ENCODE assay signal across 16 cellular contexts in the genomic region with DNA sequence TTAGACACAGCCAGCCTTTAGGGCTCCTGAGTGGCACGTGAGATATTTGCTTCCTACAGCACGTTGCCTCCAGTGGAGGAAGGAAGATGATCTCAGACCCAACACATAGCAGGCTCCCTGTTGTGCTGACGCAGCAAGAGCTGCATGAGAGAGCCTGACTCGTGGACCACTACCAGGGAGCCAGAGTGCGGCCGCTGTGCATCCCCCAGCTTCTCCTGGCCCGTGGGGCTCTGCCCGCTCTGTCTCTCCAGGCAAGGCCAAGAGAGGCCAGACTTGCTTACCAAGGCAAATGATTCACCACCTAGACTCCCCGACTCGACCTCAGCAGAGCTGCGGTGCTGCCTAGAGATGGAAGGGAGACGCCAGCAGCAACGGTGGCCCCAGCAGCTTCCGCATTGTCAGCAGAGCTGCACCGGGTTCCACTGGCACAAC. TPM values are rescaled to one million over a fixed set of nuclear protein-coding genes. Genes with fewer than 3 reads are reported as not detected.
A peak's percentile ranks its signal among the peaks of the same experiment; 100 is the strongest.
DNase-seq lines count a peak whose midpoint lies in the region; ATAC-seq and TF ChIP-seq lines count a peak whose summit lies in the region.
"Had no signal": no experiment of that assay in that cellular context is flagged by ENCODE, and none has a peak within 500 bp of the region (broad histone marks: within the 10 kb centered on the region; RNA-seq: fewer than 3 reads in every experiment).

No MANE protein-coding gene starts in this region.

- H3K36me3 ChIP-seq in iPS DF 6.9 (ENCODE audit: control insufficient read depth, insufficient read depth, low read length) (no peaks in the 10 kb centered on the region), colonic mucosa (no peaks in the 10 kb centered on the region)
- H3K36me3 ChIP-seq: BLaER1 treated with 17β-estradiol and CSF1 and Interleukin-3, amounts not matched to agents 10 nM and 100 nM; gastroesophageal sphincter had no signal

- no peaks in the 10 kb centered on the region for H3K9me3 ChIP-seq in iPS DF 6.9 (ENCODE audit: control insufficient read depth, insufficient read depth, low read length)
- H3K9me3 ChIP-seq in colonic mucosa = no peaks in the 10 kb centered on the region
- H3K9me3 ChIP-seq: BLaER1 treated with 17β-estradiol and CSF1 and Interleukin-3, amounts not matched to agents 10 nM and 100 nM; gastroesophageal sphincter; mucosa of descending colon had no signal

- intact Hi-C loops in posterior vena cava (cut with DNase I) = no loop called here
- intact Hi-C loops in colonic mucosa (cut with DNase I) = no loop called here

- H3K4me1 ChIP-seq in iPS DF 6.9 (ENCODE audit: control insufficient read depth, insufficient read depth, low read length) (peaks cover 6% of the 10 kb centered on the region), colonic mucosa (no peaks in the 10 kb centered on the region)
- H3K4me1 ChIP-seq: gastroesophageal sphincter had no signal

- WGBS in iPS DF 6.9 (ENCODE audit: insufficient coverage, insufficient read length) = no CpG with 5 or more reads among the region's 15 CpGs

- H3K4me3 ChIP-seq in iPS DF 6.9 (ENCODE audit: low read length) = no peak overlapping the region
- H3K4me3 ChIP-seq in colonic mucosa = no peak overlapping the region
- H3K4me3 ChIP-seq: BLaER1 treated with 17β-estradiol and CSF1 and Interleukin-3, amounts not matched to agents 10 nM and 100 nM; gastroesophageal sphincter; mucosa of descending colon had no signal

- no peak for ATAC-seq in HG03045 (IDR thresholded peaks at IDR 0.05; ENCODE audit: unreplicated experiment)
- no peak for ATAC-seq in HG02938 (IDR thresholded peaks at IDR 0.05; ENCODE audit: unreplicated experiment)
- ATAC-seq: gastroesophageal sphincter, mucosa of descending colon had no signal

- no peak overlapping the region for H3K9ac ChIP-seq in colonic mucosa (ENCODE audit: low read depth in 2 of 2, low read length in 2 of 2)
- H3K9ac ChIP-seq: BLaER1 treated with 17β-estradiol and CSF1 and Interleukin-3, amounts not matched to agents 10 nM and 100 nM had no signal

- H3K27me3 ChIP-seq in iPS DF 6.9 (ENCODE audit: control insufficient read depth, insufficient read depth, low read length) (no peaks in the 10 kb centered on the region), colonic mucosa (no peaks in the 10 kb centered on the region)
- H3K27me3 ChIP-seq: BLaER1 treated with 17β-estradiol and CSF1 and Interleukin-3, amounts not matched to agents 10 nM and 100 nM; gastroesophageal sphincter had no signal

- DNase-seq in HK-2 (ENCODE audit: unreplicated experiment) = peak; percentile 20
- peak; percentile 49 for DNase-seq in astrocyte of the hippocampus (ENCODE audit: low read depth, low spot score)
- peak; percentile 5 for DNase-seq in iPS DF 6.9 (ENCODE audit: low read depth, low spot score)
- peak; percentile 78 for DNase-seq in posterior vena cava (ENCODE audit: low spot score)
- DNase-seq in activated CD8-positive, alpha-beta memory T cell treated with anti-CD3 and anti-CD28 coated beads for 24 hours = no peak
- no peak for DNase-seq in colonic mucosa
- DNase-seq: activated CD4-positive, CD25-positive, alpha-beta regulatory T cell treated with anti-CD3 and anti-CD28 coated beads, Interleukin-2, amount 50 U/mL, for 72 hours; activated naive CD4-positive, alpha-beta T cell treated with anti-CD3 and anti-CD28 coated beads for 36 hours; DMS53; mucosa of descending colon; NCI-H2029; NCI-H748 treated with DMSO at 0.1 percent for 48 hours had no signal

- no peak for TF ChIP-seq CTCF in colonic mucosa (IDR thresholded peaks at IDR 0.05)

- H3K27ac ChIP-seq in iPS DF 6.9 (ENCODE audit: low read length) (no peak overlapping the region), colonic mucosa (no peak overlapping the region)
- H3K27ac ChIP-seq: BLaER1 treated with 17β-estradiol and CSF1 and Interleukin-3, amounts not matched to agents 10 nM and 100 nM; gastroesophageal sphincter had no signal

RNA-seq across cellular contexts. Expression of gene MAP3K9, which starts 37.5 kb away (rescaled TPM):
- total RNA-seq in posterior vena cava (under 1 TPM; 0.14 to 0.51 TPM), colonic mucosa (10 to 100 TPM; 10.6 to 13.0 TPM)

Comparison
In these comparisons a context has a peak if more than half of its experiments do, and no peak if none do; other contexts are left out.
1. DNase-seq: peak in HK-2 (single experiment), astrocyte of the hippocampus (single experiment), iPS DF 6.9 (single experiment) and posterior vena cava (single experiment); none in activated CD8-positive, alpha-beta memory T cell treated with anti-CD3 and anti-CD28 coated beads for 24 hours (single experiment) and colonic mucosa (single experiment).
2. RNA of gene MAP3K9, which starts 37.5 kb away (total RNA-seq): 10.6 to 13.0 TPM in colonic mucosa; 0.14 to 0.51 TPM in posterior vena cava; every median in the first group is over 4 times any median in the second.